Comparison of ENCODE assay signal across 11 cellular contexts in genomic region chr10:11563936-11564335, GRCh38.
"Had no signal": no experiment of that assay in that cellular context is flagged by ENCODE, and none has a peak within 500 bp of the region (broad histone marks: within the 10 kb centered on the region; RNA-seq: fewer than 3 reads in every experiment).

No MANE protein-coding gene starts in this region.

- H3K27ac ChIP-seq: tibial nerve had no signal

- H3K27me3 ChIP-seq: spleen, tibial nerve had no signal

- H3K4me3 ChIP-seq: spleen, tibial nerve had no signal

- H3K36me3 ChIP-seq: spleen had no signal

- DNase-seq: activated CD4-positive, alpha-beta T cell treated with anti-CD3 and anti-CD28 coated beads, Interleukin-2, amount 10 ng/mL, durations not matched to agents 24 days and 14 days; activated CD8-positive, alpha-beta memory T cell treated with anti-CD3 and anti-CD28 coated beads for 24 hours; activated naive CD4-positive, alpha-beta T cell treated with anti-CD3 and anti-CD28 coated beads for 36 hours; central memory CD4-positive, alpha-beta T cell; cortex of kidney; effector memory CD4-positive, alpha-beta T cell; head of caudate nucleus; spleen; stimulated activated CD4-positive, alpha-beta T cell treated with anti-CD3 and anti-CD28 coated beads, Interleukin-1b, Interleukin-23, amount 100 ng/mL, for 48 hours; stimulated activated naive B cell treated with anti-CD40 and anti-IgM and Interleukin-4, amounts not matched to agents 10 μg/mL and 1 μg/mL and 100 μg/mL, for 72 hours had no signal

- H3K9me3 ChIP-seq: spleen, tibial nerve had no signal
